Comparison of ENCODE assay signal across 8 cellular contexts in the genomic region with DNA sequence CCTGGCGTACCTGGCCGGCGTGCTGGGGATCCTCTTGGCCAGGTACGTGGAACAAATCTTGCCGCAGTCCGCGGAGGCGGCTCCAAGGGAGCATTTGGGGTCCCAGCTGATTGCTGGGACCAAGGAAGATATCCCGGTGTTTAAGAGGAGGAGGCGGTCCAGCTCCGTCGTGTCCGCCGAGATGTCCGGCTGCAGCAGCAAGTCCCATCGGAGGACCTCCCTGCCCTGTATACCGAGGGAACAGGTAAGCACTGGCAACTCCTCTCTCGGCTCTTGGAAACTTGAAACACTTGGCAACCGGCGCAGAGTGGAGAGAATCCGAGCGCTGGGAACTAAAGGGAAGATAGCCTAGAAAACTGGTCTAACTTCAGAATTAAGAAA. TPM values are rescaled to one million over a fixed set of nuclear protein-coding genes. Genes with fewer than 3 reads are reported as not detected.
A peak's percentile ranks its signal among the peaks of the same experiment; 100 is the strongest.
DNase-seq lines count a peak whose midpoint lies in the region; ATAC-seq and TF ChIP-seq lines count a peak whose summit lies in the region.

No MANE protein-coding gene starts in this region.

- no peak overlapping the region for H3K27ac Mint-ChIP-seq in nephron progenitor cell

- no peak overlapping the region for H2AFZ ChIP-seq in PC-9

- no peaks in the 10 kb centered on the region for H3K9me2 ChIP-seq in PC-9 (ENCODE audit: insufficient read depth)

- intact Hi-C loops in PC-9 (cut with micrococcal nuclease; ENCODE audit: unreplicated experiment), result no loop called here

- H3K4me3 Mint-ChIP-seq in nephron progenitor cell, result peak overlapping the region; percentile 95

- POLR2A ChIA-PET in AG04450 (lab: Yijun Ruan, JAX), result no interaction called here
- POLR2A ChIA-PET in PC-9 (lab: Charles Lee; ENCODE audit: unreplicated experiment), result no interaction called here

- no peak for DNase-seq in AG04450 (ENCODE audit: low read depth, low spot score)
- peak; percentile 16 for DNase-seq in NCI-H510A (lab: John Stamatoyannopoulos, UW)
- peak; percentile 34 for DNase-seq in fibroblast of pulmonary artery (ENCODE audit: low read depth)
- no peak for DNase-seq in nephron progenitor cell
- no peak for DNase-seq in PC-9
- DNase-seq in GF-D8 (lab: John Stamatoyannopoulos, UW), result no peak
- no peak for DNase-seq in HuH-7.5 (ENCODE audit: low spot score)

- peaks cover 18% of the 10 kb centered on the region for H3K4me1 Mint-ChIP-seq in nephron progenitor cell

- H3K36me3 Mint-ChIP-seq in nephron progenitor cell (ENCODE audit: low read depth), result no peaks in the 10 kb centered on the region

- H3K4me1 ChIP-seq in PC-9 (replicated peaks; ENCODE audit: insufficient read depth), result no peaks in the 10 kb centered on the region

- ATAC-seq in HG03342 (IDR thresholded peaks at IDR 0.05; ENCODE audit: unreplicated experiment), result no peak

- no TSS peak for BruUV-seq in PC-9 (replicated peaks; lab: Mats Ljungman, UMichigan)

- peaks cover 65% of the 10 kb centered on the region for H3K27me3 Mint-ChIP-seq in nephron progenitor cell (ENCODE audit: low read depth, poor library complexity)

- no peaks in the 10 kb centered on the region for H3K36me3 ChIP-seq in PC-9 (ENCODE audit: low read depth)

- CTCF ChIA-PET in AG04450 (lab: Charles Lee) (interaction anchor here (0.7 kb wide), 1 partner anchor 719 kb away, joined by 4 read pairs; no protein-coding TSS in a partner anchor), PC-9 (lab: Charles Lee) (no interaction called here)

- H3K27me3 ChIP-seq in AG04450 (ENCODE audit: control insufficient read depth, insufficient read depth, low read length) (peaks cover 17% of the 10 kb centered on the region), PC-9 (ENCODE audit: insufficient read depth, low read depth) (peaks cover 13% of the 10 kb centered on the region)

- H3K9me3 Mint-ChIP-seq in nephron progenitor cell, result no peaks in the 10 kb centered on the region

- TF ChIP-seq CTCF in AG04450 (IDR thresholded peaks at IDR 0.05; ENCODE audit: low read depth, low read length) (no peak), fibroblast of pulmonary artery (IDR thresholded peaks at IDR 0.05; ENCODE audit: low read length, missing control alignments) (no peak), nephron progenitor cell (IDR thresholded peaks at IDR 0.05) (no peak), PC-9 (conservative IDR thresholded peaks at IDR 0.05) (no peak)

- no peaks in the 10 kb centered on the region for H3K79me2 ChIP-seq in PC-9 (ENCODE audit: low read depth)

- H3K4me3 ChIP-seq in AG04450 (ENCODE audit: low read depth, low read length) (peak overlapping the region; percentile 69), fibroblast of pulmonary artery (replicated peaks; ENCODE audit: low read depth, low read length) (peak overlapping the region; percentile 80), PC-9 (no peak overlapping the region)

- no peak overlapping the region for H3K27ac ChIP-seq in AG04450 (ENCODE audit: low read depth, low read length)
- no peak overlapping the region for H3K27ac ChIP-seq in PC-9

- no peak overlapping the region for H3K4me2 ChIP-seq in PC-9

- no peaks in the 10 kb centered on the region for H4K20me1 ChIP-seq in PC-9 (ENCODE audit: insufficient read depth)

- no peaks in the 10 kb centered on the region for H3F3A ChIP-seq in PC-9 (ENCODE audit: insufficient read depth, low read depth)

- H3K9me3 ChIP-seq in AG04450 (ENCODE audit: control insufficient read depth, insufficient read depth, low read length) (no peaks in the 10 kb centered on the region), PC-9 (ENCODE audit: insufficient read depth, low read depth) (no peaks in the 10 kb centered on the region)

RNA-seq across cellular contexts. Expression of a gene that starts 1.7 kb away (rescaled TPM):
- 0.06 and 0.10 TPM in 2 replicates for polyA plus RNA-seq in AG04450 (2011; rRNA removed)
- polyA minus RNA-seq in AG04450 (2011; rRNA and poly(A)+ RNA removed), result 0.14 and 0.30 TPM in 2 replicates
- total RNA-seq in PC-9 (2021), result not detected in 2 replicates

Comparison
In these comparisons a context has a peak if more than half of its experiments do, and no peak if none do; other contexts are left out.
1. DNase-seq: peak in NCI-H510A (single experiment) and fibroblast of pulmonary artery (single experiment); none in AG04450 (single experiment), nephron progenitor cell (single experiment), PC-9 (0 of 2), GF-D8 (single experiment) and HuH-7.5 (single experiment).